ENCODE assay signal across 1 cellular context in the genomic region with DNA sequence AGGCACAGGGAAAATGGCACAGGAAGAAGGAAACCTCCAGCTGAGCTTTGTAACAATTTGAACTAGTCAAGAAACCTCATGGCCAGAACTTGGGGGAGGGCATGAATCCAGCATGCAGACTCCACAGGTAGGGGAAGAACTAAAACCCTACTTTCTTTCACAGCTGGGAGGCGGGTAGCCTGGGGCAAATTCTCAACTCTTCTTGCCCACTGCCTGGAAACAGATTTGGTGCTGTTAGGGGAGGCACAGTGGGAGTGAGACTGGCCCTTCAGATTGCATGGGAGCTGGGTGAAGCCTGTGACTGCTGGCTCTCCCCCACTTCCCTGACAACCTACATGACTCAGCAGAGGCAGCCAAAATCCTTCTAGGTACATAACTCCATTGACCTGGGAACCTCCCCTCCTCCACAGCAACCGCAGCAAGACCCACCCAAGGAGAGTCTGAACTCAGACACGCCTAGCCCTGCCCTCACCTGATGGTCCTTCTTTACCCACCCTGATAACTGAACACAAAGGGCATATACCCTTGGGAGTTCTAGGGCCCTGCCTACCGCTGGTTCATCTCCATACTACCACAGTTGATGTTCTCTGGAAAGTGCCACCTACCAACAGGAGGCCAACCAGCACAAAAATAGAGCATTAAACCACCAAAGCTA.
A peak's percentile ranks its signal among the peaks of the same experiment; 100 is the strongest.
TF ChIP-seq lines count a peak whose summit lies in the region.

No MANE protein-coding gene starts in this region.

TF ChIP-seq in K562, 482 proteins besides CTCF, POLR2A, EP300 and RAD21 (continued from another document and continues in another):
- TF ChIP-seq, protein P1, sequence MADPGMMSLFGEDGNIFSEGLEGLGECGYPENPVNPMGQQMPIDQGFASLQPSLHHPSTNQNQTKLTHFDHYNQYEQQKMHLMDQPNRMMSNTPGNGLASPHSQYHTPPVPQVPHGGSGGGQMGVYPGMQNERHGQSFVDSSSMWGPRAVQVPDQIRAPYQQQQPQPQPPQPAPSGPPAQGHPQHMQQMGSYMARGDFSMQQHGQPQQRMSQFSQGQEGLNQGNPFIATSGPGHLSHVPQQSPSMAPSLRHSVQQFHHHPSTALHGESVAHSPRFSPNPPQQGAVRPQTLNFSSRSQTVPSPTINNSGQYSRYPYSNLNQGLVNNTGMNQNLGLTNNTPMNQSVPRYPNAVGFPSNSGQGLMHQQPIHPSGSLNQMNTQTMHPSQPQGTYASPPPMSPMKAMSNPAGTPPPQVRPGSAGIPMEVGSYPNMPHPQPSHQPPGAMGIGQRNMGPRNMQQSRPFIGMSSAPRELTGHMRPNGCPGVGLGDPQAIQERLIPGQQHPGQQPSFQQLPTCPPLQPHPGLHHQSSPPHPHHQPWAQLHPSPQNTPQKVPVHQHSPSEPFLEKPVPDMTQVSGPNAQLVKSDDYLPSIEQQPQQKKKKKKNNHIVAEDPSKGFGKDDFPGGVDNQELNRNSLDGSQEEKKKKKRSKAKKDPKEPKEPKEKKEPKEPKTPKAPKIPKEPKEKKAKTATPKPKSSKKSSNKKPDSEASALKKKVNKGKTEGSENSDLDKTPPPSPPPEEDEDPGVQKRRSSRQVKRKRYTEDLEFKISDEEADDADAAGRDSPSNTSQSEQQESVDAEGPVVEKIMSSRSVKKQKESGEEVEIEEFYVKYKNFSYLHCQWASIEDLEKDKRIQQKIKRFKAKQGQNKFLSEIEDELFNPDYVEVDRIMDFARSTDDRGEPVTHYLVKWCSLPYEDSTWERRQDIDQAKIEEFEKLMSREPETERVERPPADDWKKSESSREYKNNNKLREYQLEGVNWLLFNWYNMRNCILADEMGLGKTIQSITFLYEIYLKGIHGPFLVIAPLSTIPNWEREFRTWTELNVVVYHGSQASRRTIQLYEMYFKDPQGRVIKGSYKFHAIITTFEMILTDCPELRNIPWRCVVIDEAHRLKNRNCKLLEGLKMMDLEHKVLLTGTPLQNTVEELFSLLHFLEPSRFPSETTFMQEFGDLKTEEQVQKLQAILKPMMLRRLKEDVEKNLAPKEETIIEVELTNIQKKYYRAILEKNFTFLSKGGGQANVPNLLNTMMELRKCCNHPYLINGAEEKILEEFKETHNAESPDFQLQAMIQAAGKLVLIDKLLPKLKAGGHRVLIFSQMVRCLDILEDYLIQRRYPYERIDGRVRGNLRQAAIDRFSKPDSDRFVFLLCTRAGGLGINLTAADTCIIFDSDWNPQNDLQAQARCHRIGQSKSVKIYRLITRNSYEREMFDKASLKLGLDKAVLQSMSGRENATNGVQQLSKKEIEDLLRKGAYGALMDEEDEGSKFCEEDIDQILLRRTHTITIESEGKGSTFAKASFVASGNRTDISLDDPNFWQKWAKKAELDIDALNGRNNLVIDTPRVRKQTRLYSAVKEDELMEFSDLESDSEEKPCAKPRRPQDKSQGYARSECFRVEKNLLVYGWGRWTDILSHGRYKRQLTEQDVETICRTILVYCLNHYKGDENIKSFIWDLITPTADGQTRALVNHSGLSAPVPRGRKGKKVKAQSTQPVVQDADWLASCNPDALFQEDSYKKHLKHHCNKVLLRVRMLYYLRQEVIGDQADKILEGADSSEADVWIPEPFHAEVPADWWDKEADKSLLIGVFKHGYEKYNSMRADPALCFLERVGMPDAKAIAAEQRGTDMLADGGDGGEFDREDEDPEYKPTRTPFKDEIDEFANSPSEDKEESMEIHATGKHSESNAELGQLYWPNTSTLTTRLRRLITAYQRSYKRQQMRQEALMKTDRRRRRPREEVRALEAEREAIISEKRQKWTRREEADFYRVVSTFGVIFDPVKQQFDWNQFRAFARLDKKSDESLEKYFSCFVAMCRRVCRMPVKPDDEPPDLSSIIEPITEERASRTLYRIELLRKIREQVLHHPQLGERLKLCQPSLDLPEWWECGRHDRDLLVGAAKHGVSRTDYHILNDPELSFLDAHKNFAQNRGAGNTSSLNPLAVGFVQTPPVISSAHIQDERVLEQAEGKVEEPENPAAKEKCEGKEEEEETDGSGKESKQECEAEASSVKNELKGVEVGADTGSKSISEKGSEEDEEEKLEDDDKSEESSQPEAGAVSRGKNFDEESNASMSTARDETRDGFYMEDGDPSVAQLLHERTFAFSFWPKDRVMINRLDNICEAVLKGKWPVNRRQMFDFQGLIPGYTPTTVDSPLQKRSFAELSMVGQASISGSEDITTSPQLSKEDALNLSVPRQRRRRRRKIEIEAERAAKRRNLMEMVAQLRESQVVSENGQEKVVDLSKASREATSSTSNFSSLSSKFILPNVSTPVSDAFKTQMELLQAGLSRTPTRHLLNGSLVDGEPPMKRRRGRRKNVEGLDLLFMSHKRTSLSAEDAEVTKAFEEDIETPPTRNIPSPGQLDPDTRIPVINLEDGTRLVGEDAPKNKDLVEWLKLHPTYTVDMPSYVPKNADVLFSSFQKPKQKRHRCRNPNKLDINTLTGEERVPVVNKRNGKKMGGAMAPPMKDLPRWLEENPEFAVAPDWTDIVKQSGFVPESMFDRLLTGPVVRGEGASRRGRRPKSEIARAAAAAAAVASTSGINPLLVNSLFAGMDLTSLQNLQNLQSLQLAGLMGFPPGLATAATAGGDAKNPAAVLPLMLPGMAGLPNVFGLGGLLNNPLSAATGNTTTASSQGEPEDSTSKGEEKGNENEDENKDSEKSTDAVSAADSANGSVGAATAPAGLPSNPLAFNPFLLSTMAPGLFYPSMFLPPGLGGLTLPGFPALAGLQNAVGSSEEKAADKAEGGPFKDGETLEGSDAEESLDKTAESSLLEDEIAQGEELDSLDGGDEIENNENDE (IDR thresholded peaks at IDR 0.05; ENCODE audit: low read depth, low read length): no peak
- TF ChIP-seq CBX5 (IDR thresholded peaks at IDR 0.05; ENCODE audit: borderline replicate concordance, low read depth) (no peak), BDP1 (IDR thresholded peaks at IDR 0.05; ENCODE audit: insufficient read depth, insufficient read length) (no peak), HSF4 (CRISPR knock-in tag; IDR thresholded peaks at IDR 0.05; ENCODE audit: borderline replicate concordance) (0 out of 2 replicates have a peak, but pooled peaks have one; percentile 16), TCF7L2 (IDR thresholded peaks at IDR 0.05; ENCODE audit: low read depth, low read length) (no peak), ZSCAN29 (IDR thresholded peaks at IDR 0.05) (no peak), IRF2 (CRISPR knock-in tag; IDR thresholded peaks at IDR 0.05) (no peak), ZNF57 (CRISPR knock-in tag; IDR thresholded peaks at IDR 0.05) (no peak), CHD1 (IDR thresholded peaks at IDR 0.05; ENCODE audit: low read length) (no peak), FIP1L1 (IDR thresholded peaks at IDR 0.05; ENCODE audit: low read depth, low read length, poor library complexity, severe bottlenecking) (no peak), CEBPB (tag; IDR thresholded peaks at IDR 0.05) (no peak), SAFB (IDR thresholded peaks at IDR 0.05; ENCODE audit: borderline replicate concordance, low read depth, low read length) (no peak), KAT2B (IDR thresholded peaks at IDR 0.05; ENCODE audit: low read depth, low read length) (no peak), PHF21A (IDR thresholded peaks at IDR 0.05; ENCODE audit: borderline replicate concordance, low read depth) (peak; percentile 54; the same call in 1 of the 2 replicates), BHLHE40 (IDR thresholded peaks at IDR 0.05; ENCODE audit: low read length) (0 out of 2 replicates have a peak, but pooled peaks have one; percentile 10), MCM7 (IDR thresholded peaks at IDR 0.05) (no peak), SRF (CRISPR knock-in tag; IDR thresholded peaks at IDR 0.05) (no peak; a peak in 1 of 4 replicates), POLR3A (IDR thresholded peaks at IDR 0.05; ENCODE audit: borderline replicate concordance, extremely low read depth, insufficient read depth, insufficient read length) (no peak), ZNF696 (CRISPR knock-in tag; conservative IDR thresholded peaks at IDR 0.05) (no peak), RCOR1 (IDR thresholded peaks at IDR 0.05; ENCODE audit: borderline replicate concordance in 1 of 2, low read depth in 2 of 2, low read length in 2 of 2) (peak; percentile 38 to 90), TAF15 (IDR thresholded peaks at IDR 0.05; ENCODE audit: low read depth, low read length) (no peak), MEF2D (tag; conservative IDR thresholded peaks at IDR 0.05; ENCODE audit: low read depth) (0 out of 2 replicates have a peak, but pooled peaks have one; percentile 45), ZKSCAN3 (CRISPR knock-in tag; IDR thresholded peaks at IDR 0.05) (no peak), JUND (IDR thresholded peaks at IDR 0.05; ENCODE audit: borderline replicate concordance, low read depth, low read length) (peak; percentile 82), JUND (tag; IDR thresholded peaks at IDR 0.05; ENCODE audit: borderline replicate concordance, low read depth, low read length) (peak; percentile 75; the same call in 1 of the 3 replicates), CREBBP (IDR thresholded peaks at IDR 0.05; ENCODE audit: low read depth, low read length) (no peak), ASH1L (IDR thresholded peaks at IDR 0.05; ENCODE audit: borderline replicate concordance, low read depth, partially characterized antibody) (no peak), MCM2 (IDR thresholded peaks at IDR 0.05; ENCODE audit: low read depth) (no peak), KDM5B (IDR thresholded peaks at IDR 0.05; ENCODE audit: insufficient replicate concordance, low read depth, low read length) (no peak)
- TF ChIP-seq, protein P2, sequence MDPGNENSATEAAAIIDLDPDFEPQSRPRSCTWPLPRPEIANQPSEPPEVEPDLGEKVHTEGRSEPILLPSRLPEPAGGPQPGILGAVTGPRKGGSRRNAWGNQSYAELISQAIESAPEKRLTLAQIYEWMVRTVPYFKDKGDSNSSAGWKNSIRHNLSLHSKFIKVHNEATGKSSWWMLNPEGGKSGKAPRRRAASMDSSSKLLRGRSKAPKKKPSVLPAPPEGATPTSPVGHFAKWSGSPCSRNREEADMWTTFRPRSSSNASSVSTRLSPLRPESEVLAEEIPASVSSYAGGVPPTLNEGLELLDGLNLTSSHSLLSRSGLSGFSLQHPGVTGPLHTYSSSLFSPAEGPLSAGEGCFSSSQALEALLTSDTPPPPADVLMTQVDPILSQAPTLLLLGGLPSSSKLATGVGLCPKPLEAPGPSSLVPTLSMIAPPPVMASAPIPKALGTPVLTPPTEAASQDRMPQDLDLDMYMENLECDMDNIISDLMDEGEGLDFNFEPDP (CRISPR knock-in tag; IDR thresholded peaks at IDR 0.05): no peak
- TF ChIP-seq, protein P3, sequence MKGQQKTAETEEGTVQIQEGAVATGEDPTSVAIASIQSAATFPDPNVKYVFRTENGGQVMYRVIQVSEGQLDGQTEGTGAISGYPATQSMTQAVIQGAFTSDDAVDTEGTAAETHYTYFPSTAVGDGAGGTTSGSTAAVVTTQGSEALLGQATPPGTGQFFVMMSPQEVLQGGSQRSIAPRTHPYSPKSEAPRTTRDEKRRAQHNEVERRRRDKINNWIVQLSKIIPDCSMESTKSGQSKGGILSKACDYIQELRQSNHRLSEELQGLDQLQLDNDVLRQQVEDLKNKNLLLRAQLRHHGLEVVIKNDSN (CRISPR knock-in tag; IDR thresholded peaks at IDR 0.05): no peak
- TF ChIP-seq, protein P4, sequence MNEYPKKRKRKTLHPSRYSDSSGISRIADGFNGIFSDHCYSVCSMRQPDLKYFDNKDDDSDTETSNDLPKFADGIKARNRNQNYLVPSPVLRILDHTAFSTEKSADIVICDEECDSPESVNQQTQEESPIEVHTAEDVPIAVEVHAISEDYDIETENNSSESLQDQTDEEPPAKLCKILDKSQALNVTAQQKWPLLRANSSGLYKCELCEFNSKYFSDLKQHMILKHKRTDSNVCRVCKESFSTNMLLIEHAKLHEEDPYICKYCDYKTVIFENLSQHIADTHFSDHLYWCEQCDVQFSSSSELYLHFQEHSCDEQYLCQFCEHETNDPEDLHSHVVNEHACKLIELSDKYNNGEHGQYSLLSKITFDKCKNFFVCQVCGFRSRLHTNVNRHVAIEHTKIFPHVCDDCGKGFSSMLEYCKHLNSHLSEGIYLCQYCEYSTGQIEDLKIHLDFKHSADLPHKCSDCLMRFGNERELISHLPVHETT (CRISPR knock-in tag; conservative IDR thresholded peaks at IDR 0.05 in 1 of 2, IDR thresholded peaks at IDR 0.05 in 1 of 2): peak in 1 of 2 experiments; percentile 83; a peak in 2 of 4 replicates
- TF ChIP-seq, protein P5, sequence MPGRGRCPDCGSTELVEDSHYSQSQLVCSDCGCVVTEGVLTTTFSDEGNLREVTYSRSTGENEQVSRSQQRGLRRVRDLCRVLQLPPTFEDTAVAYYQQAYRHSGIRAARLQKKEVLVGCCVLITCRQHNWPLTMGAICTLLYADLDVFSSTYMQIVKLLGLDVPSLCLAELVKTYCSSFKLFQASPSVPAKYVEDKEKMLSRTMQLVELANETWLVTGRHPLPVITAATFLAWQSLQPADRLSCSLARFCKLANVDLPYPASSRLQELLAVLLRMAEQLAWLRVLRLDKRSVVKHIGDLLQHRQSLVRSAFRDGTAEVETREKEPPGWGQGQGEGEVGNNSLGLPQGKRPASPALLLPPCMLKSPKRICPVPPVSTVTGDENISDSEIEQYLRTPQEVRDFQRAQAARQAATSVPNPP (IDR thresholded peaks at IDR 0.05; ENCODE audit: borderline replicate concordance, insufficient read depth, insufficient read length): no peak
- TF ChIP-seq, protein P6, sequence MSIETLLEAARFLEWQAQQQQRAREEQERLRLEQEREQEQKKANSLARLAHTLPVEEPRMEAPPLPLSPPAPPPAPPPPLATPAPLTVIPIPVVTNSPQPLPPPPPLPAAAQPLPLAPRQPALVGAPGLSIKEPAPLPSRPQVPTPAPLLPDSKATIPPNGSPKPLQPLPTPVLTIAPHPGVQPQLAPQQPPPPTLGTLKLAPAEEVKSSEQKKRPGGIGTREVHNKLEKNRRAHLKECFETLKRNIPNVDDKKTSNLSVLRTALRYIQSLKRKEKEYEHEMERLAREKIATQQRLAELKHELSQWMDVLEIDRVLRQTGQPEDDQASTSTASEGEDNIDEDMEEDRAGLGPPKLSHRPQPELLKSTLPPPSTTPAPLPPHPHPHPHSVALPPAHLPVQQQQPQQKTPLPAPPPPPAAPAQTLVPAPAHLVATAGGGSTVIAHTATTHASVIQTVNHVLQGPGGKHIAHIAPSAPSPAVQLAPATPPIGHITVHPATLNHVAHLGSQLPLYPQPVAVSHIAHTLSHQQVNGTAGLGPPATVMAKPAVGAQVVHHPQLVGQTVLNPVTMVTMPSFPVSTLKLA (conservative IDR thresholded peaks at IDR 0.05): no peak; a peak in 1 of 4 replicates
- TF ChIP-seq, protein P7, sequence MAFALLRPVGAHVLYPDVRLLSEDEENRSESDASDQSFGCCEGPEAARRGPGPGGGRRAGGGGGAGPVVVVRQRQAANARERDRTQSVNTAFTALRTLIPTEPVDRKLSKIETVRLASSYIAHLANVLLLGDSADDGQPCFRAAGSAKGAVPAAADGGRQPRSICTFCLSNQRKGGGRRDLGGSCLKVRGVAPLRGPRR (CRISPR knock-in tag; IDR thresholded peaks at IDR 0.05): no peak
- TF ChIP-seq, protein P8, sequence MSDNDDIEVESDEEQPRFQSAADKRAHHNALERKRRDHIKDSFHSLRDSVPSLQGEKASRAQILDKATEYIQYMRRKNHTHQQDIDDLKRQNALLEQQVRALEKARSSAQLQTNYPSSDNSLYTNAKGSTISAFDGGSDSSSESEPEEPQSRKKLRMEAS (CRISPR knock-in tag; IDR thresholded peaks at IDR 0.05): peak; percentile 48
- TF ChIP-seq, protein P9, sequence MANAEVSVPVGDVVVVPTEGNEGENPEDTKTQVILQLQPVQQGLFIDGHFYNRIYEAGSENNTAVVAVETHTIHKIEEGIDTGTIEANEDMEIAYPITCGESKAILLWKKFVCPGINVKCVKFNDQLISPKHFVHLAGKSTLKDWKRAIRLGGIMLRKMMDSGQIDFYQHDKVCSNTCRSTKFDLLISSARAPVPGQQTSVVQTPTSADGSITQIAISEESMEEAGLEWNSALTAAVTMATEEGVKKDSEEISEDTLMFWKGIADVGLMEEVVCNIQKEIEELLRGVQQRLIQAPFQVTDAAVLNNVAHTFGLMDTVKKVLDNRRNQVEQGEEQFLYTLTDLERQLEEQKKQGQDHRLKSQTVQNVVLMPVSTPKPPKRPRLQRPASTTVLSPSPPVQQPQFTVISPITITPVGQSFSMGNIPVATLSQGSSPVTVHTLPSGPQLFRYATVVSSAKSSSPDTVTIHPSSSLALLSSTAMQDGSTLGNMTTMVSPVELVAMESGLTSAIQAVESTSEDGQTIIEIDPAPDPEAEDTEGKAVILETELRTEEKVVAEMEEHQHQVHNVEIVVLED (CRISPR knock-in tag; IDR thresholded peaks at IDR 0.05): no peak
